In the genomic region with DNA sequence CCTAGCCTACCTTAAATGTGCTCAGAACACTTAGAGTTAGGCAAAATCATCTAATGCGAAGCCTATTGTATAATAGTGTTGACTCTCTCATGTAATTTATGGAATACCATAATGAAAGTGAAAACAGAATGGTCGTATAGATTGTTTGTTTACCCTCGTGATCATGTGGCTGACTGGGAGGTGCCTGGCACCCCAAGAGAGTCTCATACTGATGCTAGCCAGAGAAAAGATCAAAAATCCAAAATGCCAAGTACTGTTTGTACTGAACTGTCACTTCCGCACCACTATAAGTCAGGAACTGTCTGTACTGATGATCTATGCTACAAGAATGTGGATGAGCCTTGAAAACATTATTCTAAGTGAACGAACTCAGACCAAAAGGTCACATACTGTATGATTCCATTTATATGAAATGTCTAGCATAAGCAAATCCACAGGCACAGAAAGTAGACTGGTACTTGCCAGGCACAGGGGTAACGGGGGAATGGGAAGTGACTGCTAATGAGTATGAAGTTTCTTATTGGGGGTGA, we compare ENCODE assay signal across 8 cellular contexts. TPM values are rescaled to one million over a fixed set of nuclear protein-coding genes. Genes with fewer than 3 reads are reported as not detected.
DNase-seq lines count a peak whose midpoint lies in the region; ATAC-seq and TF ChIP-seq lines count a peak whose summit lies in the region.

No MANE protein-coding gene starts in this region.

- no peak for ATAC-seq in HG02763 (IDR thresholded peaks at IDR 0.05; ENCODE audit: unreplicated experiment)

- peaks cover 8% of the 10 kb centered on the region for H4K20me1 ChIP-seq in OCI-LY7 (ENCODE audit: insufficient read depth, low read length)

- intact Hi-C loops in vagina (cut with DNase I), result no loop called here
- intact Hi-C loops in OCI-LY7 (cut with micrococcal nuclease; ENCODE audit: unreplicated experiment), result no loop called here

- no peak overlapping the region for H2AFZ ChIP-seq in OCI-LY7 (ENCODE audit: low read length)

- BruUV-seq in OCI-LY7 (replicated peaks; lab: Mats Ljungman, UMichigan), result no TSS peak

- POLR2A ChIA-PET in OCI-LY7 (lab: Charles Lee), result interaction anchor here (0.6 to 0.7 kb wide), 2 partner anchors 50 to 134 kb away, joined by 3 to 5 read pairs; no protein-coding TSS in a partner anchor

- H3K4me3 ChIP-seq in vagina, result peak overlapping the region in 1 of 2 donors; percentile 14
- H3K4me3 ChIP-seq in OCI-LY7 (ENCODE audit: low read depth, low read length, poor library complexity, severe bottlenecking), result no peak overlapping the region

- no peaks in the 10 kb centered on the region for H3K9me2 ChIP-seq in OCI-LY7 (ENCODE audit: insufficient read depth, low read length)

- DNase-seq in COLO829 (ENCODE audit: low spot score) (peak; percentile 93), NCI-H748 treated with DMSO at 0.1 percent for 48 hours (lab: John Stamatoyannopoulos, UW) (peak; percentile 4), dermis microvascular lymphatic vessel endothelial cell (ENCODE audit: low read depth in 2 of 2) (peak; percentile 87 to 98), mucosa of gallbladder (ENCODE audit: low spot score) (peak; percentile 45), vagina (ENCODE audit: extremely low spot score in 2 of 2) (no peak), OCI-LY7 (ENCODE audit: low spot score) (no peak), germinal center (ENCODE audit: low spot score) (no peak)

- H3K4me2 ChIP-seq in OCI-LY7 (ENCODE audit: low read length), result no peak overlapping the region

- H3K27ac ChIP-seq in vagina (peak overlapping the region; percentile 91), OCI-LY7 (ENCODE audit: low read depth, low read length, poor library complexity, severe bottlenecking) (no peak overlapping the region)

- H3K36me3 ChIP-seq in vagina (no peaks in the 10 kb centered on the region), OCI-LY7 (ENCODE audit: insufficient read depth, low read length) (peaks cover 82% of the 10 kb centered on the region)

- no peaks in the 10 kb centered on the region for H3K27me3 ChIP-seq in vagina

- TF ChIP-seq CTCF in vagina (IDR thresholded peaks at IDR 0.05), result no peak
- TF ChIP-seq CTCF in OCI-LY7 (conservative IDR thresholded peaks at IDR 0.05; ENCODE audit: low read length), result no peak

- H3K9me3 ChIP-seq in vagina (no peaks in the 10 kb centered on the region), OCI-LY7 (ENCODE audit: low read length) (0 out of 2 replicates have a peak, but pooled peaks cover under 1% of the 10 kb centered on the region)

- CTCF ChIA-PET in OCI-LY7 (lab: Charles Lee; ENCODE audit: unreplicated experiment), result no interaction called here

- H3K79me2 ChIP-seq in OCI-LY7 (ENCODE audit: insufficient read depth, low read depth, low read length), result peaks cover 94% of the 10 kb centered on the region

- H3K4me1 ChIP-seq in vagina (peaks cover 70% of the 10 kb centered on the region), OCI-LY7 (ENCODE audit: insufficient read depth, low read length, poor library complexity, severe bottlenecking) (peaks cover 23% of the 10 kb centered on the region)

- TF ChIP-seq POLR2A in vagina (IDR thresholded peaks at IDR 0.05), result no peak

RNA-seq across cellular contexts. Expression of a gene that starts 22.4 kb away (rescaled TPM):
- 24.9 and 28.3 TPM in 2 replicates for total RNA-seq in dermis microvascular lymphatic vessel endothelial cell
- 55.2 TPM for total RNA-seq in mucosa of gallbladder
- 91.1 TPM for total RNA-seq in vagina
- 26.1 and 30.4 TPM in 2 replicates for total RNA-seq in OCI-LY7 (2014; rRNA removed; shearing (Covaris generic))
- total RNA-seq in OCI-LY7 (2022), result 69.1 and 77.0 TPM in 2 replicates

Comparison
In these comparisons a context has a peak if more than half of its experiments do, and no peak if none do; other contexts are left out.
1. DNase-seq: peak in COLO829 (single experiment), NCI-H748 treated with DMSO at 0.1 percent for 48 hours (single experiment), dermis microvascular lymphatic vessel endothelial cell (2 of 2) and mucosa of gallbladder (single experiment); none in vagina (0 of 2), OCI-LY7 (single experiment) and germinal center (single experiment).